In genomic region chr1:25253911-25254310, GRCh38 we compare ENCODE assay signal across 17 cellular contexts. TPM values are rescaled to one million over a fixed set of nuclear protein-coding genes. Genes with fewer than 3 reads are reported as not detected.
DNase-seq lines count a peak whose midpoint lies in the region; ATAC-seq, FAIRE-seq and TF ChIP-seq lines count a peak whose summit lies in the region.
"Had no signal": no experiment of that assay in that cellular context is flagged by ENCODE, and none has a peak within 500 bp of the region (broad histone marks: within the 10 kb centered on the region; RNA-seq: fewer than 3 reads in every experiment).

No MANE protein-coding gene starts in this region.

- H3K36me3 ChIP-seq in esophagus squamous epithelium (no peaks in the 10 kb centered on the region), kidney (ENCODE audit: control insufficient read depth in 1 of 2, insufficient read depth in 2 of 2, low read length in 2 of 2) (no peaks in the 10 kb centered on the region)

- no peak overlapping the region for H3K9ac ChIP-seq in kidney (ENCODE audit: low read length in 2 of 2)

- H3K27ac ChIP-seq in 22Rv1 (peak overlapping the region; percentile 27), esophagus squamous epithelium (no peak overlapping the region), kidney (ENCODE audit: low read depth in 2 of 2, low read length in 2 of 2) (no peak overlapping the region)

- peak; percentile 37 for DNase-seq in GM03348 (ENCODE audit: low spot score)
- peak; percentile 65 for DNase-seq in RPMI7951 (ENCODE audit: low read depth)
- DNase-seq in fibroblast of gingiva (ENCODE audit: low read depth), result peak; percentile 56
- DNase-seq in esophagus squamous epithelium (lab: John Stamatoyannopoulos, UW), result no peak
- no peak for DNase-seq in GM19239 (ENCODE audit: insufficient read length, low spot score)
- DNase-seq in kidney, result no peak
- DNase-seq: activated T-cell treated with anti-CD3 and anti-CD28 coated beads, Interleukin-2, amount 50 U/mL, for 72 hours; aorta; KBM-7; NCI-H1694; NCI-H526 treated with DMSO at 0.1 percent for 48 hours; substantia nigra; T-helper 2 cell had no signal

- intact Hi-C loops in esophagus squamous epithelium (cut with DNase I), result no loop called here
- intact Hi-C loops in kidney (cut with DNase I), result no loop called here

- H3K27me3 ChIP-seq in esophagus squamous epithelium, result no peaks in the 10 kb centered on the region

- H3K4me3 ChIP-seq in esophagus squamous epithelium (no peak overlapping the region), kidney (ENCODE audit: low read length in 2 of 2) (no peak overlapping the region)

- no peak for ATAC-seq in HG03139 (IDR thresholded peaks at IDR 0.05; ENCODE audit: unreplicated experiment)
- ATAC-seq: activated T-cell treated with anti-CD3 and anti-CD28 coated beads, Interleukin-2, amount 50 U/mL, for 72 hours had no signal

- H3K4me1 ChIP-seq in esophagus squamous epithelium (no peaks in the 10 kb centered on the region), kidney (ENCODE audit: control insufficient read depth in 1 of 2, insufficient read depth in 1 of 2, low read depth in 1 of 2, low read length in 2 of 2) (no peaks in the 10 kb centered on the region)

- FAIRE-seq in GM19239 (lab: Jason Lieb, UNC) (no peak), kidney (lab: Jason Lieb, UNC) (no peak)
- FAIRE-seq: keratinocyte had no signal

- TF ChIP-seq POLR2A in esophagus squamous epithelium (IDR thresholded peaks at IDR 0.05), result no peak

- H3K9me3 ChIP-seq in esophagus squamous epithelium (no peaks in the 10 kb centered on the region), kidney (ENCODE audit: control insufficient read depth in 1 of 2, low read length in 2 of 2) (no peaks in the 10 kb centered on the region)

- TF ChIP-seq CTCF in 22Rv1 (IDR thresholded peaks at IDR 0.05), result no peak
- TF ChIP-seq CTCF in esophagus squamous epithelium (IDR thresholded peaks at IDR 0.05), result no peak
- no peak for TF ChIP-seq CTCF in kidney (IDR thresholded peaks at IDR 0.05; ENCODE audit: borderline replicate concordance, extremely low read depth, insufficient read depth)

- 62 to 80% methylated on average over 2 of the region's 2 CpGs for WGBS in esophagus squamous epithelium, 2 donors

RNA-seq across cellular contexts. Expression of gene RSRP1, which starts 6.7 kb away (rescaled TPM):
- 57.9 and 59.5 TPM in 2 replicates for total RNA-seq in RPMI7951 (2014; rRNA removed; shearing (Covaris generic))
- 10 to 100 TPM; 31.4 to 99.8 (median 51.0) TPM for total RNA-seq in esophagus squamous epithelium
- total RNA-seq in kidney, result 123 TPM
- polyA plus RNA-seq in kidney (ENCODE audit: insufficient read depth, low read depth, low replicate concordance), result 118 TPM

RNA-seq across cellular contexts. Expression of gene RHD, which starts 18.4 kb away (rescaled TPM):
- not detected in 2 replicates for total RNA-seq in RPMI7951 (2014; rRNA removed; shearing (Covaris generic))
- total RNA-seq in esophagus squamous epithelium (not detected), kidney (not detected)
- not detected for polyA plus RNA-seq in kidney (ENCODE audit: insufficient read depth, low read depth, low replicate concordance)
- total RNA-seq: aorta, posterior vena cava had no signal
- polyA plus RNA-seq: aorta, keratinocyte had no signal

RNA-seq across cellular contexts. Expression of gene SYF2, which starts 21.6 kb away (rescaled TPM):
- total RNA-seq in RPMI7951 (2014; rRNA removed; shearing (Covaris generic)), result 58.1 and 66.8 TPM in 2 replicates
- total RNA-seq in esophagus squamous epithelium (10 to 100 TPM; 14.5 to 53.2 (median 37.1) TPM), kidney (53.8 TPM)
- polyA plus RNA-seq in kidney (ENCODE audit: insufficient read depth, low read depth, low replicate concordance), result 91.5 TPM

Comparison
In these comparisons a context has a peak if more than half of its experiments do, and no peak if none do; other contexts are left out.
1. DNase-seq: peak in GM03348 (single experiment), RPMI7951 (single experiment) and fibroblast of gingiva (single experiment); none in esophagus squamous epithelium (single experiment), GM19239 (single experiment) and kidney (single experiment).